12 cellular contexts compared by ENCODE assay signal in genomic region chr7:123687727-123688126, GRCh38. TPM values are rescaled to one million over a fixed set of nuclear protein-coding genes. Genes with fewer than 3 reads are reported as not detected.
"Had no signal": no experiment of that assay in that cellular context is flagged by ENCODE, and none has a peak within 500 bp of the region (broad histone marks: within the 10 kb centered on the region; RNA-seq: fewer than 3 reads in every experiment).

No MANE protein-coding gene starts in this region.

- H3K4me3 ChIP-seq: GM23248, GM23338, HAP-1 had no signal

- H3K4me2 ChIP-seq: GM23338 had no signal

- H3K4me3 Mint-ChIP-seq: GM23338, H9, HFFc6 had no signal

- H3K9ac ChIP-seq: GM23248 had no signal

- FAIRE-seq: H1, H54 had no signal

- H3K9me3 ChIP-seq: HAP-1 had no signal

- ATAC-seq: GM23338, HCT116 had no signal

- H2AFZ ChIP-seq: GM23248, GM23338 had no signal

- H3K9me3 Mint-ChIP-seq: GM23338, H9, HFFc6 had no signal

- H3K27ac Mint-ChIP-seq: H9, HFFc6 had no signal

- DNase-seq: GM23248, GOT3, H7, H9, HCEC 1CT, HFFc6 had no signal

- H3K27ac ChIP-seq: GM23248 had no signal

RNA-seq across cellular contexts. Expression of gene LMOD2, which starts 32.1 kb away (rescaled TPM):
- total RNA-seq: GM23248, GM23338, H4, H7, H9, HFFc6 had no signal
- polyA plus RNA-seq: GM23248, GM23338 had no signal
